ENCODE assay signal across 14 cellular contexts in the genomic region with DNA sequence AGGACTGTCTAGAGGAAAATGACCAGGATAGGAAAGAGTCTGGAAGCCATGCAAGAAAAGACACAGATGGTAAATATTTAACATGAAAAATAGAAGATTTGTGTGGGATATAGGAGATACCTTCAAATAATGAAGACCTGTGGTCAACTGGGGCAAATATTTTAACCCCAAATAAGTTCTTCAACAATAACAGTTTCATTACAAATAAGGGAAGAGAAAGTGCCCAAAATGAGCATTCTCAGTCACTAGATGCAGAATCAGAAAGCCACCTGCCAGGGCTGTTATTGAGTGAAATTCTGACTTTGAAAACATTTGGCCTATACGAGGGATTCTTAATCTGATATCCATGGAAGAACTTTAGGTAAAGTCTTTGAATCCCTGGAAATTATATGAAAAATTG.
DNase-seq lines count a peak whose midpoint lies in the region; ATAC-seq, FAIRE-seq and TF ChIP-seq lines count a peak whose summit lies in the region.
"Had no signal": no experiment of that assay in that cellular context is flagged by ENCODE, and none has a peak within 500 bp of the region (broad histone marks: within the 10 kb centered on the region; RNA-seq: fewer than 3 reads in every experiment).

No MANE protein-coding gene starts in this region.

- DNase-seq in GM12864 (ENCODE audit: low read depth) (peak; percentile 77), GM10266 (ENCODE audit: extremely low spot score) (no peak), HTR-8/SVneo (ENCODE audit: insufficient read length, low spot score) (no peak), NCI-H774 (lab: John Stamatoyannopoulos, UW) (no peak)
- no peak for DNase-seq in CD4-positive, alpha-beta memory T cell
- DNase-seq: activated CD4-positive, alpha-beta T cell treated with anti-CD3 and anti-CD28 coated beads, Interleukin-2, amount 10 ng/mL, durations not matched to agents 7 days and 5 days; mammary epithelial cell; NCI-H226 had no signal

- TF ChIP-seq CTCF in GM12864 (IDR thresholded peaks at IDR 0.05; ENCODE audit: low read depth, low read length, missing control alignments) (no peak), GM10266 (IDR thresholded peaks at IDR 0.05; ENCODE audit: control insufficient read depth, insufficient read depth, low read depth, missing control alignments) (no peak)

- no peak overlapping the region for H3K4me3 Mint-ChIP-seq in CD4-positive, alpha-beta memory T cell
- H3K4me3 Mint-ChIP-seq: activated CD4-positive, alpha-beta T cell treated with anti-CD3 and anti-CD28 coated beads, Interleukin-2, amount 10 ng/mL, durations not matched to agents 7 days and 5 days had no signal

- H3K27me3 ChIP-seq in CD4-positive, alpha-beta memory T cell (ENCODE audit: insufficient read depth, low read length) = no peaks in the 10 kb centered on the region

- H3K27ac Mint-ChIP-seq in CD4-positive, alpha-beta memory T cell = no peak overlapping the region
- H3K27ac Mint-ChIP-seq: activated CD4-positive, alpha-beta T cell treated with anti-CD3 and anti-CD28 coated beads, Interleukin-2, amount 10 ng/mL, durations not matched to agents 7 days and 5 days; activated naive CD4-positive, alpha-beta T cell treated with anti-CD3 and anti-CD28 coated beads, Interleukin-2, amount 50 U/mL, for 72 hours; progenitor cell of endocrine pancreas had no signal

- H3K27ac ChIP-seq in CD4-positive, alpha-beta memory T cell (ENCODE audit: low read depth, low read length) = no peak overlapping the region
- H3K27ac ChIP-seq: SK-N-MC had no signal

- CTCF ChIA-PET in CD4-positive, alpha-beta memory T cell (lab: Charles Lee; ENCODE audit: partially characterized antibody) = no interaction called here

- H3K4me1 Mint-ChIP-seq in CD4-positive, alpha-beta memory T cell = peaks cover 8 to 16% (median 8%) of the 10 kb centered on the region in 4 donors

- H3K4me1 ChIP-seq in CD4-positive, alpha-beta memory T cell (ENCODE audit: insufficient read depth, low read length) = peaks cover 9% of the 10 kb centered on the region

- H3K9me3 Mint-ChIP-seq in CD4-positive, alpha-beta memory T cell = peaks cover 0 to 3% (median 0%) of the 10 kb centered on the region in 8 donors

- no peaks in the 10 kb centered on the region for H3K36me3 Mint-ChIP-seq in CD4-positive, alpha-beta memory T cell

- POLR2A ChIA-PET in CD4-positive, alpha-beta memory T cell (lab: Charles Lee; ENCODE audit: partially characterized antibody) = no interaction called here

- no peak for FAIRE-seq in HTR-8/SVneo (lab: Jason Lieb, UNC)

- peak; percentile 32 for ATAC-seq in GM19328 (IDR thresholded peaks at IDR 0.05; ENCODE audit: unreplicated experiment)
- peak; percentile 51 for ATAC-seq in HG02759 (IDR thresholded peaks at IDR 0.05; ENCODE audit: unreplicated experiment)
- ATAC-seq in HG03521 (IDR thresholded peaks at IDR 0.05; ENCODE audit: unreplicated experiment) = peak; percentile 39

- H3K4me3 ChIP-seq in GM12864 (ENCODE audit: low read depth, low read length) = no peak overlapping the region
- no peak overlapping the region for H3K4me3 ChIP-seq in CD4-positive, alpha-beta memory T cell (ENCODE audit: low read length in 2 of 2)
- H3K4me3 ChIP-seq: SK-N-MC had no signal

- H3K9me3 ChIP-seq in CD4-positive, alpha-beta memory T cell (ENCODE audit: control insufficient read depth in 1 of 2, low read length in 2 of 2) = no peaks in the 10 kb centered on the region

- intact Hi-C loops in CD4-positive, alpha-beta memory T cell (cut with micrococcal nuclease) = no loop called here

- H3K36me3 ChIP-seq in CD4-positive, alpha-beta memory T cell (ENCODE audit: insufficient read depth, low read length) = no peaks in the 10 kb centered on the region

- H3K27me3 Mint-ChIP-seq in CD4-positive, alpha-beta memory T cell = peaks cover 0 to 1% of the 10 kb centered on the region in 2 donors
- H3K27me3 Mint-ChIP-seq: activated CD4-positive, alpha-beta T cell treated with anti-CD3 and anti-CD28 coated beads, Interleukin-2, amount 10 ng/mL, durations not matched to agents 7 days and 5 days; progenitor cell of endocrine pancreas had no signal
